Comparison of ENCODE assay signal across 17 cellular contexts in genomic region chr2:156221703-156222102, GRCh38.
DNase-seq lines count a peak whose midpoint lies in the region; TF ChIP-seq lines count a peak whose summit lies in the region.
"Had no signal": no experiment of that assay in that cellular context is flagged by ENCODE, and none has a peak within 500 bp of the region (broad histone marks: within the 10 kb centered on the region; RNA-seq: fewer than 3 reads in every experiment).

No MANE protein-coding gene starts in this region.

- WGBS in tibial nerve, 2 donors: 81 to 89% methylated on average over 2 of the region's 2 CpGs

- no peak for TF ChIP-seq EP300 in tibial nerve (IDR thresholded peaks at IDR 0.05)

- peaks cover 0 to 9% of the 10 kb centered on the region in 2 donors for H3K36me3 Mint-ChIP-seq in CD4-positive, alpha-beta memory T cell
- H3K36me3 Mint-ChIP-seq: CD14-positive monocyte; CD8-positive, alpha-beta T cell had no signal

- no peaks in the 10 kb centered on the region for H3K27me3 ChIP-seq in tibial nerve
- H3K27me3 ChIP-seq in CD4-positive, alpha-beta memory T cell (ENCODE audit: insufficient read depth, low read length): no peaks in the 10 kb centered on the region
- H3K27me3 ChIP-seq: BE2C, BLaER1 had no signal

- H3K4me3 Mint-ChIP-seq in CD4-positive, alpha-beta memory T cell: no peak overlapping the region
- H3K4me3 Mint-ChIP-seq: CD14-positive monocyte; CD4-positive, CD25-positive, alpha-beta regulatory T cell; CD8-positive, alpha-beta T cell had no signal

- peaks cover 0 to 3% of the 10 kb centered on the region in 2 experiments; a peak in 1 of 3 replicates for H3K36me3 ChIP-seq in HEK293 (ENCODE audit: control insufficient read depth in 2 of 2, insufficient read depth in 1 of 2, low read length in 2 of 2)
- no peaks in the 10 kb centered on the region for H3K36me3 ChIP-seq in tibial nerve
- H3K36me3 ChIP-seq in CD4-positive, alpha-beta memory T cell (ENCODE audit: insufficient read depth, low read length): no peaks in the 10 kb centered on the region
- H3K36me3 ChIP-seq: BE2C, BLaER1 had no signal

- DNase-seq in H4 (ENCODE audit: low spot score): peak; percentile 8
- peak; percentile 12 for DNase-seq in amniotic epithelial cell (ENCODE audit: low read depth)
- no peak for DNase-seq in tibial nerve (ENCODE audit: low spot score in 2 of 2)
- no peak for DNase-seq in CD4-positive, alpha-beta memory T cell
- DNase-seq: 8988T; ACHN; BE2C; C1 segment of cervical spinal cord; Caco-2; Calu3; CD4-positive, CD25-positive, alpha-beta regulatory T cell; CD8-positive, alpha-beta T cell; DMS79 treated with DMSO at 0.1 percent for 48 hours; GF-D8 had no signal

- peaks cover 2 to 10% of the 10 kb centered on the region in 2 donors for H3K27me3 Mint-ChIP-seq in CD4-positive, alpha-beta memory T cell
- H3K27me3 Mint-ChIP-seq: CD4-positive, CD25-positive, alpha-beta regulatory T cell had no signal

- no peak for TF ChIP-seq POLR2A in tibial nerve (IDR thresholded peaks at IDR 0.05)

- H3K9me3 Mint-ChIP-seq in CD4-positive, alpha-beta memory T cell: peaks cover 8 to 52% (median 41%) of the 10 kb centered on the region in 8 donors

- no peak for TF ChIP-seq CTCF in HEK293 (tag by site-specific recombination; IDR thresholded peaks at IDR 0.05)
- TF ChIP-seq CTCF in tibial nerve (IDR thresholded peaks at IDR 0.05): no peak

- no peaks in the 10 kb centered on the region for H3K4me1 ChIP-seq in HEK293 (ENCODE audit: control insufficient read depth, insufficient read depth, low read length)
- no peaks in the 10 kb centered on the region for H3K4me1 ChIP-seq in tibial nerve
- H3K4me1 ChIP-seq in CD4-positive, alpha-beta memory T cell (ENCODE audit: insufficient read depth, low read length): no peaks in the 10 kb centered on the region
- H3K4me1 ChIP-seq: BE2C, BLaER1, Caco-2 had no signal

- POLR2A ChIA-PET in HEK293 (lab: Yijun Ruan, JAX): no interaction called here
- POLR2A ChIA-PET in CD4-positive, alpha-beta memory T cell (lab: Charles Lee; ENCODE audit: partially characterized antibody): no interaction called here

- no peak overlapping the region for H3K27ac ChIP-seq in HEK293 (ENCODE audit: extremely low read depth, low read depth, low read length)
- no peak overlapping the region for H3K27ac ChIP-seq in tibial nerve
- H3K27ac ChIP-seq in CD4-positive, alpha-beta memory T cell (ENCODE audit: low read depth, low read length): no peak overlapping the region
- H3K27ac ChIP-seq: BLaER1 had no signal

- H3K9me3 ChIP-seq in HEK293 (ENCODE audit: control insufficient read depth, insufficient read depth, low read depth, low read length) (no peaks in the 10 kb centered on the region), tibial nerve (peaks cover 0 to 35% (median 1%) of the 10 kb centered on the region in 4 donors)
- peaks cover 0 to 4% of the 10 kb centered on the region in 2 donors for H3K9me3 ChIP-seq in CD4-positive, alpha-beta memory T cell (ENCODE audit: control insufficient read depth in 1 of 2, low read length in 2 of 2)
- H3K9me3 ChIP-seq: BE2C had no signal

- H3K4me3 ChIP-seq in HEK293 (ENCODE audit: low read depth, low read length): no peak overlapping the region
- no peak overlapping the region for H3K4me3 ChIP-seq in tibial nerve
- H3K4me3 ChIP-seq in CD4-positive, alpha-beta memory T cell (ENCODE audit: low read length in 2 of 2): no peak overlapping the region
- H3K4me3 ChIP-seq: BLaER1 had no signal

- no peaks in the 10 kb centered on the region for H3K4me1 Mint-ChIP-seq in CD4-positive, alpha-beta memory T cell
- H3K4me1 Mint-ChIP-seq: CD14-positive monocyte; CD4-positive, CD25-positive, alpha-beta regulatory T cell had no signal

- H3K27ac Mint-ChIP-seq in CD4-positive, alpha-beta memory T cell: no peak overlapping the region
- H3K27ac Mint-ChIP-seq: CD14-positive monocyte; CD8-positive, alpha-beta T cell had no signal

- CTCF ChIA-PET in HEK293 (lab: Yijun Ruan, JAX): interaction anchor here (0.6 kb wide), 3 partner anchors 9 to 632 kb away, joined by 3 to 6 read pairs (median 4); no protein-coding TSS in a partner anchor
- CTCF ChIA-PET in CD4-positive, alpha-beta memory T cell (lab: Charles Lee; ENCODE audit: partially characterized antibody): no interaction called here

- intact Hi-C loops in CD4-positive, alpha-beta memory T cell (cut with micrococcal nuclease): no loop called here

TF ChIP-seq in HEK293, 187 proteins besides CTCF, POLR2A, EP300 and RAD21:
- TF ChIP-seq ZNF501 (tag by site-specific recombination; IDR thresholded peaks at IDR 0.05): no peak
- TF ChIP-seq ZNF138 (tag by site-specific recombination; IDR thresholded peaks at IDR 0.05; ENCODE audit: borderline replicate concordance): no peak
- no peak for TF ChIP-seq OVOL3 (tag by site-specific recombination; IDR thresholded peaks at IDR 0.05)
- no peak for TF ChIP-seq RBAK (tag by site-specific recombination; IDR thresholded peaks at IDR 0.05)
- TF ChIP-seq, protein P1, sequence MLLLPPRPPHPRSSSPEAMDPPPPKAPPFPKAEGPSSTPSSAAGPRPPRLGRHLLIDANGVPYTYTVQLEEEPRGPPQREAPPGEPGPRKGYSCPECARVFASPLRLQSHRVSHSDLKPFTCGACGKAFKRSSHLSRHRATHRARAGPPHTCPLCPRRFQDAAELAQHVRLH (tag by site-specific recombination; IDR thresholded peaks at IDR 0.05): no peak
- TF ChIP-seq ZFP3 (tag by site-specific recombination; IDR thresholded peaks at IDR 0.05; ENCODE audit: low read depth): no peak
- no peak for TF ChIP-seq PBX3 (CRISPR knock-in tag; IDR thresholded peaks at IDR 0.05)
- TF ChIP-seq ZNF362 (tag by site-specific recombination; IDR thresholded peaks at IDR 0.05): no peak
- TF ChIP-seq ZNF837 (tag by site-specific recombination; IDR thresholded peaks at IDR 0.05): no peak
- peak; percentile 73 for TF ChIP-seq ZNF529 (tag by site-specific recombination; IDR thresholded peaks at IDR 0.05; ENCODE audit: insufficient replicate concordance)
- peak; percentile 89 for TF ChIP-seq SETDB1 (IDR thresholded peaks at IDR 0.05; ENCODE audit: insufficient read length, low read length)

Comparison
In these comparisons a context has a peak if more than half of its experiments do, and no peak if none do; other contexts are left out.
1. DNase-seq: peak in H4 (single experiment) and amniotic epithelial cell (single experiment); none in tibial nerve (0 of 2) and CD4-positive, alpha-beta memory T cell (0 of 5).